1 cellular context compared by ENCODE assay signal in the genomic region with DNA sequence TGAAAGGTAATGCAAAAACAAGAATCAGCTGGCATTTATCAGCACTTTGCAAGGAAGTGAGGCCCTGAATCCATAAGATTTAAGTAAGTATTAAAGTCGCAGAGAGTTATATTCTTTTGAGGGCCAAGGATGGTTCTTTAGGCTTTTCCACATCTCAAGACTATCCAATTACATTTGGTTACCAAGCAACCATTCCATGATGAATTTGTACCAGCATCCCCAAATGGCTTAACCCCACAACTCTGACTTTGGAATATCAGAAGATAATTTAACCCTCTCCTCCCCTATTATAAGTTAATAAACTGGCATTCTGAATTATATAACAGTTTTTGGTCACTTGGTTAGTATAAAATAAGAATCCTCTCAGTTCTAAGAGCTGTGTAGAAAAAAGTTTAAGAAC.
TF ChIP-seq lines count a peak whose summit lies in the region.

No MANE protein-coding gene starts in this region.

TF ChIP-seq in A549, 52 proteins besides CTCF, POLR2A, EP300 and RAD21 (continued from another document):
- TF ChIP-seq E2F6 (IDR thresholded peaks at IDR 0.05; ENCODE audit: borderline replicate concordance, low read depth) (no peak), PHF8 (IDR thresholded peaks at IDR 0.05; ENCODE audit: borderline replicate concordance, low read depth) (no peak), KDM5A (IDR thresholded peaks at IDR 0.05) (no peak), ESRRA (IDR thresholded peaks at IDR 0.05; ENCODE audit: borderline replicate concordance, low read length) (no peak), PBX3 (IDR thresholded peaks at IDR 0.05) (no peak), HEYL (CRISPR knock-in tag; IDR thresholded peaks at IDR 0.05) (no peak), RARB (CRISPR knock-in tag; IDR thresholded peaks at IDR 0.05) (no peak), USF2 (IDR thresholded peaks at IDR 0.05) (no peak), HES2 (IDR thresholded peaks at IDR 0.05) (no peak), NR3C1 (IDR thresholded peaks at IDR 0.05) (no peak), RCOR1 (IDR thresholded peaks at IDR 0.05; ENCODE audit: low read depth, low read length) (no peak), FOSB (CRISPR knock-in tag; IDR thresholded peaks at IDR 0.05) (no peak), GATA3 (IDR thresholded peaks at IDR 0.05; ENCODE audit: borderline replicate concordance) (no peak), CHD4 (IDR thresholded peaks at IDR 0.05; ENCODE audit: borderline replicate concordance) (no peak), KDM1A (IDR thresholded peaks at IDR 0.05; ENCODE audit: low read depth) (no peak), EHF (CRISPR knock-in tag; IDR thresholded peaks at IDR 0.05) (no peak)
- TF ChIP-seq, protein P1, sequence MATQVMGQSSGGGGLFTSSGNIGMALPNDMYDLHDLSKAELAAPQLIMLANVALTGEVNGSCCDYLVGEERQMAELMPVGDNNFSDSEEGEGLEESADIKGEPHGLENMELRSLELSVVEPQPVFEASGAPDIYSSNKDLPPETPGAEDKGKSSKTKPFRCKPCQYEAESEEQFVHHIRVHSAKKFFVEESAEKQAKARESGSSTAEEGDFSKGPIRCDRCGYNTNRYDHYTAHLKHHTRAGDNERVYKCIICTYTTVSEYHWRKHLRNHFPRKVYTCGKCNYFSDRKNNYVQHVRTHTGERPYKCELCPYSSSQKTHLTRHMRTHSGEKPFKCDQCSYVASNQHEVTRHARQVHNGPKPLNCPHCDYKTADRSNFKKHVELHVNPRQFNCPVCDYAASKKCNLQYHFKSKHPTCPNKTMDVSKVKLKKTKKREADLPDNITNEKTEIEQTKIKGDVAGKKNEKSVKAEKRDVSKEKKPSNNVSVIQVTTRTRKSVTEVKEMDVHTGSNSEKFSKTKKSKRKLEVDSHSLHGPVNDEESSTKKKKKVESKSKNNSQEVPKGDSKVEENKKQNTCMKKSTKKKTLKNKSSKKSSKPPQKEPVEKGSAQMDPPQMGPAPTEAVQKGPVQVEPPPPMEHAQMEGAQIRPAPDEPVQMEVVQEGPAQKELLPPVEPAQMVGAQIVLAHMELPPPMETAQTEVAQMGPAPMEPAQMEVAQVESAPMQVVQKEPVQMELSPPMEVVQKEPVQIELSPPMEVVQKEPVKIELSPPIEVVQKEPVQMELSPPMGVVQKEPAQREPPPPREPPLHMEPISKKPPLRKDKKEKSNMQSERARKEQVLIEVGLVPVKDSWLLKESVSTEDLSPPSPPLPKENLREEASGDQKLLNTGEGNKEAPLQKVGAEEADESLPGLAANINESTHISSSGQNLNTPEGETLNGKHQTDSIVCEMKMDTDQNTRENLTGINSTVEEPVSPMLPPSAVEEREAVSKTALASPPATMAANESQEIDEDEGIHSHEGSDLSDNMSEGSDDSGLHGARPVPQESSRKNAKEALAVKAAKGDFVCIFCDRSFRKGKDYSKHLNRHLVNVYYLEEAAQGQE (IDR thresholded peaks at IDR 0.05): no peak
